In the genomic region with DNA sequence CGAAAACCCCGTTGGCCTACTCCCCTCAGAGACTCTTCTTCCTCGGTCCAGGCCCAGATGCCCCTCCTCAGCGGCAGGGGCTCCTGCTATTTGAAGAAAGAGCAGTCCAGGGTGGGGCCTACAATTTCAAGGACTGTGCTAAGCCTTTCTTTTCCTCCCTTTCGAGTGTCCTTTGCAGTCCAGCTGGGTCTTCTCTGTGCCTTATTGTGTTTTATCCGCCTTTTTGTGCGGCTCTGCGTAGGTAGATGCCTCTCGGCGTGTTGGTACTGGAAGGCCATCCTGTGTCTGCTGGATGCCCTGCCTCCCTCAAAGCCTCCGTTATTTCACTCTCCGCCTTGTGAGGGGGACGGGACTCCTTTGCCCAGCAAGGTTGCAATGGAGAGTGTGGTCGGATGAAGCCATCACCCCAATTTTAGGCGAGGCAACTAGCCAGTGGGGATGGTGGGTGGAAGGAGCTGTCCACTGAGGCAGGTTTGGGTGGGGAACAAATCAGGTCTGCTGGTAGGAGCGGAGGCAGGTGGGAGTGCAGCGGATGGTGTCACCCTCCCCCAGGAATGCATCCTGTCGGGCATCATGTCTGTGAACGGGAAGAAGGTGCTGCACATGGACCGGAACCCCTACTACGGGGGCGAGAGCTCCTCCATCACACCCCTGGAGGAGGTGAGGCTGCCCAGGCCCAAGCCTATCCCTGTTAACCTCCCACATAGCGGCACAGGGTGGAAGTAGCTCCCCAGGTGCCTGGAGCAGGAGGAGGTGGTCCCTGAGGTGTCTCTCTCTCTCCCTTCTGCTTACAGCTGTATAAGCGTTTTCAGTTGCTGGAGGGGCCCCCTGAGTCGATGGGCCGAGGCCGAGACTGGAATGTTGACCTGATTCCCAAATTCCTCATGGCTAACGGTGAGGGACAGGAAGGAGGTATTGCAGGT, we compare ENCODE assay signal across 8 cellular contexts. TPM values are rescaled to one million over a fixed set of nuclear protein-coding genes. Genes with fewer than 3 reads are reported as not detected.
A peak's percentile ranks its signal among the peaks of the same experiment; 100 is the strongest.
DNase-seq lines count a peak whose midpoint lies in the region; ATAC-seq, FAIRE-seq and TF ChIP-seq lines count a peak whose summit lies in the region.

No MANE protein-coding gene starts in this region.

- peak overlapping the region; percentile 65 for H3K4me3 ChIP-seq in CD4-positive, CD25-positive, alpha-beta regulatory T cell (ENCODE audit: low read depth, low read length)
- H3K4me3 ChIP-seq in OCI-LY1 (ENCODE audit: low read depth, low read length, poor library complexity, severe bottlenecking) (peak overlapping the region; percentile 81), H1 (ENCODE audit: extremely low read depth in 1 of 4, insufficient read depth in 2 of 4, low read depth in 3 of 4, low read length in 4 of 4) (peak overlapping the region; percentile 56 to 86 (median 66)), neuronal stem cell (ENCODE audit: low read length in 2 of 2) (peak overlapping the region; percentile 91 to 98)

- no peaks in the 10 kb centered on the region for H3K27me3 Mint-ChIP-seq in CD4-positive, CD25-positive, alpha-beta regulatory T cell

- TF ChIP-seq RAD21 in H1 (IDR thresholded peaks at IDR 0.05 in 1 of 2, conservative IDR thresholded peaks at IDR 0.05 in 1 of 2; ENCODE audit: low read depth in 2 of 2, low read length in 2 of 2), result no peak

- no peaks in the 10 kb centered on the region for H3K9me3 ChIP-seq in CD4-positive, CD25-positive, alpha-beta regulatory T cell (ENCODE audit: control insufficient read depth in 2 of 2, low read length in 2 of 2)
- H3K9me3 ChIP-seq in OCI-LY1 (ENCODE audit: low read length) (no peaks in the 10 kb centered on the region), H1 (ENCODE audit: insufficient read depth in 2 of 2, low read depth in 1 of 2, low read length in 1 of 2) (no peaks in the 10 kb centered on the region), neuronal stem cell (replicated peaks in 1 of 2; ENCODE audit: control insufficient read depth in 2 of 2, insufficient read depth in 1 of 2, low read depth in 1 of 2, low read length in 2 of 2) (no peaks in the 10 kb centered on the region)

- H3K23me2 ChIP-seq in H1 (ENCODE audit: low read depth, low read length), result peaks cover 2% of the 10 kb centered on the region; the same call in 1 of the 2 replicates

- peaks cover 0 to 2% (median 0%) of the 10 kb centered on the region in 7 donors for H3K9me3 Mint-ChIP-seq in CD4-positive, CD25-positive, alpha-beta regulatory T cell

- H2AFZ ChIP-seq in OCI-LY1 (ENCODE audit: low read length) (no peak overlapping the region), H1 (ENCODE audit: low read length) (no peak overlapping the region), neuronal stem cell (ENCODE audit: low read length) (no peak overlapping the region)

- peaks cover 44% of the 10 kb centered on the region for H3K4me1 ChIP-seq in CD4-positive, CD25-positive, alpha-beta regulatory T cell (ENCODE audit: control insufficient read depth, insufficient read depth, low read length, poor library complexity, severe bottlenecking)
- peaks cover 21% of the 10 kb centered on the region for H3K4me1 ChIP-seq in OCI-LY1 (ENCODE audit: insufficient read depth, low read length, severe bottlenecking)
- H3K4me1 ChIP-seq in H1 (replicated peaks in 1 of 4; ENCODE audit: control insufficient read depth in 3 of 4, insufficient read depth in 4 of 4, low read length in 3 of 4), result peaks cover 0 to 6% (median 4%) of the 10 kb centered on the region in 4 experiments; a peak in 6 of 7 replicates
- H3K4me1 ChIP-seq in neuronal stem cell (ENCODE audit: control insufficient read depth in 2 of 2, insufficient read depth in 1 of 2, low read depth in 1 of 2, low read length in 2 of 2), result peaks cover 7% of the 10 kb centered on the region in 2 donors

- H2BK120ac ChIP-seq in H1 (replicated peaks; ENCODE audit: low read depth, low read length) (no peak overlapping the region), neuronal stem cell (ENCODE audit: low read depth, low read length) (no peak overlapping the region)

- no peaks in the 10 kb centered on the region for H3K27me3 ChIP-seq in CD4-positive, CD25-positive, alpha-beta regulatory T cell (ENCODE audit: control insufficient read depth, insufficient read depth, low read length)
- H3K27me3 ChIP-seq in OCI-LY1 (ENCODE audit: insufficient read depth, low read length) (no peaks in the 10 kb centered on the region), H1 (replicated peaks in 1 of 4; ENCODE audit: control insufficient read depth in 3 of 4, extremely low read depth in 1 of 4, insufficient read depth in 3 of 4, low read length in 3 of 4) (no peaks in the 10 kb centered on the region), neuronal stem cell (ENCODE audit: control insufficient read depth in 3 of 3, insufficient read depth in 3 of 3, low read depth in 1 of 3, low read length in 3 of 3) (no peaks in the 10 kb centered on the region)

- peak overlapping the region; percentile 55 to 93 (median 88) for H3K4me3 Mint-ChIP-seq in CD4-positive, CD25-positive, alpha-beta regulatory T cell

- TF ChIP-seq CTCF in OCI-LY1 (IDR thresholded peaks at IDR 0.05; ENCODE audit: low read length) (no peak), H1 (IDR thresholded peaks at IDR 0.05; ENCODE audit: control extremely low read depth in 1 of 3, insufficient read depth in 1 of 3, low read depth in 1 of 3, low read length in 3 of 3) (no peak)

- H3K56ac ChIP-seq in H1 (replicated peaks; ENCODE audit: insufficient read length, low read depth, low read length), result no peak overlapping the region

- H3K36me3 Mint-ChIP-seq in CD4-positive, CD25-positive, alpha-beta regulatory T cell, result peaks cover 7% of the 10 kb centered on the region

- no peak overlapping the region for H3K23ac ChIP-seq in H1 (ENCODE audit: insufficient read length)
- no peak overlapping the region for H3K23ac ChIP-seq in neuronal stem cell (ENCODE audit: low read depth, low read length, poor library complexity)

- peak overlapping the region; percentile 86 to 91 (median 86) for H3K27ac Mint-ChIP-seq in CD4-positive, CD25-positive, alpha-beta regulatory T cell

- POLR2A ChIA-PET in H1 (lab: Charles Lee; ENCODE audit: partially characterized antibody), result interaction anchor here (0.8 to 1.2 kb wide), 6 partner anchors 10 to 89 kb away, joined by 3 to 5 read pairs (median 3); partner anchors contain the start of genes RPL10 and SLC10A3

- no peak for TF ChIP-seq POLR2A in H1 (IDR thresholded peaks at IDR 0.05; ENCODE audit: control extremely low read depth in 1 of 2, low read depth in 2 of 2, low read length in 2 of 2)

- H2BK15ac ChIP-seq in H1 (ENCODE audit: low read length) (no peak overlapping the region), neuronal stem cell (ENCODE audit: low read length) (no peak overlapping the region)

- H3K36me3 ChIP-seq in CD4-positive, CD25-positive, alpha-beta regulatory T cell (ENCODE audit: control insufficient read depth, insufficient read depth, low read length), result peaks cover 18% of the 10 kb centered on the region
- H3K36me3 ChIP-seq in OCI-LY1 (ENCODE audit: insufficient read depth, low read length) (peaks cover 30% of the 10 kb centered on the region), H1 (ENCODE audit: control insufficient read depth in 2 of 4, insufficient read depth in 4 of 4, low read length in 3 of 4) (peaks cover 0 to 29% (median 14%) of the 10 kb centered on the region in 4 experiments; a peak in 6 of 8 replicates), neuronal stem cell (replicated peaks in 1 of 2; ENCODE audit: control insufficient read depth in 2 of 2, insufficient read depth in 2 of 2, low read length in 2 of 2) (peaks cover 30 to 79% of the 10 kb centered on the region in 2 donors)

- WGBS in H1 (ENCODE audit: extremely low coverage in 1 of 2, insufficient coverage in 1 of 2, insufficient read length in 1 of 2, insufficient replicate concordance in 2 of 2, low coverage in 1 of 2, low lambda C conversion rate in 2 of 2, missing lambda C conversion rate in 1 of 2), 2 experiments, result 87% methylated on average over 15 of the region's 28 CpGs; no CpG with 5 or more reads in 1 of the 2 experiments
- no CpG with 5 or more reads among the region's 28 CpGs for WGBS in neuronal stem cell (ENCODE audit: extremely low coverage in 2 of 2, insufficient read length in 2 of 2, insufficient replicate concordance in 1 of 2), 2 donors

- peak overlapping the region; percentile 33 for H3K27ac ChIP-seq in CD4-positive, CD25-positive, alpha-beta regulatory T cell (ENCODE audit: insufficient read depth, low read length, poor library complexity, severe bottlenecking)
- H3K27ac ChIP-seq in OCI-LY1 (ENCODE audit: low read depth, low read length, poor library complexity, severe bottlenecking) (no peak overlapping the region), H1 (ENCODE audit: low read depth, low read length) (no peak overlapping the region), neuronal stem cell (replicated peaks; ENCODE audit: low read length) (no peak overlapping the region)

- no peak overlapping the region for H4K91ac ChIP-seq in H1 (replicated peaks; ENCODE audit: insufficient read length, low read length)
- H4K91ac ChIP-seq in neuronal stem cell (ENCODE audit: low read depth, low read length, poor library complexity), result no peak overlapping the region

- no peaks in the 10 kb centered on the region for H4K20me1 ChIP-seq in OCI-LY1 (ENCODE audit: insufficient read depth, low read length)
- H4K20me1 ChIP-seq in H1 (replicated peaks in 1 of 2; ENCODE audit: control insufficient read depth in 1 of 2, insufficient read depth in 2 of 2, low read length in 2 of 2), result peaks cover 0 to 11% of the 10 kb centered on the region in 2 experiments

- no peaks in the 10 kb centered on the region for H3F3A ChIP-seq in OCI-LY1 (ENCODE audit: insufficient read depth, low read length)

- H3K14ac ChIP-seq in H1 (ENCODE audit: insufficient read length), result no peak overlapping the region
- no peak overlapping the region for H3K14ac ChIP-seq in neuronal stem cell (ENCODE audit: low read length)

- H3K18ac ChIP-seq in H1 (ENCODE audit: extremely low read depth, low read length) (no peak overlapping the region), neuronal stem cell (ENCODE audit: low read length) (no peak overlapping the region)

- no peaks in the 10 kb centered on the region for H3K9me2 ChIP-seq in OCI-LY1 (ENCODE audit: low read depth, low read length)

- ATAC-seq in CD4-positive, CD25-positive, alpha-beta regulatory T cell (ENCODE audit: low read depth in 2 of 2), result no peak

- H2AK5ac ChIP-seq in H1 (ENCODE audit: low read depth, low read length), result no peak overlapping the region
- H2AK5ac ChIP-seq in neuronal stem cell (ENCODE audit: low read depth, low read length), result no peak overlapping the region

- CTCF ChIA-PET in H1 (lab: Charles Lee; ENCODE audit: partially characterized antibody), result interaction anchor here (0.5 to 0.9 kb wide), 2 partner anchors 42 to 44 kb away, joined by 3 to 4 read pairs; no protein-coding TSS in a partner anchor

- no peak for DNase-seq in CD4-positive, CD25-positive, alpha-beta regulatory T cell
- DNase-seq in H1 (ENCODE audit: low read depth in 1 of 2, low spot score in 2 of 2) (no peak), neuronal stem cell (ENCODE audit: low spot score) (no peak), NCI-H526 (lab: John Stamatoyannopoulos, UW) (no peak), pons (ENCODE audit: low spot score) (no peak), dedifferentiated amniotic fluid mesenchymal stem cell (ENCODE audit: extremely low spot score) (no peak), NCI-H82 treated with DMSO at 0.1 percent for 48 hours (lab: John Stamatoyannopoulos, UW; ENCODE audit: unreplicated experiment) (no peak)

- H3K79me2 ChIP-seq in OCI-LY1 (ENCODE audit: insufficient read depth, low read length) (peaks cover 7% of the 10 kb centered on the region; the same call in 1 of the 2 replicates), H1 (ENCODE audit: control insufficient read depth in 1 of 2, insufficient read depth in 2 of 2, low read length in 2 of 2) (peaks cover 0 to 17% of the 10 kb centered on the region in 2 experiments; a peak in 2 of 4 replicates)

- no peak overlapping the region for H3K4ac ChIP-seq in H1 (replicated peaks; ENCODE audit: insufficient read length, low read depth, low read length)
- no peak overlapping the region for H3K4ac ChIP-seq in neuronal stem cell (ENCODE audit: low read length)

- no peak for TF ChIP-seq EP300 in H1 (IDR thresholded peaks at IDR 0.05; ENCODE audit: borderline replicate concordance in 1 of 2, low read depth in 2 of 2, low read length in 2 of 2)

- H3K4me2 ChIP-seq in OCI-LY1 (ENCODE audit: low read length), result peak overlapping the region; percentile 96
- H3K4me2 ChIP-seq in H1 (ENCODE audit: insufficient read depth in 1 of 2, low read depth in 2 of 2, low read length in 2 of 2), result peak overlapping the region; percentile 68 to 89
- H3K4me2 ChIP-seq in neuronal stem cell (ENCODE audit: insufficient read depth, low read length, poor library complexity, severe bottlenecking), result peak overlapping the region; percentile 60

- H2BK12ac ChIP-seq in H1 (ENCODE audit: low read depth, low read length) (no peak overlapping the region), neuronal stem cell (ENCODE audit: low read length) (no peak overlapping the region)

- peaks cover 0 to 43% (median 12%) of the 10 kb centered on the region in 4 donors for H3K4me1 Mint-ChIP-seq in CD4-positive, CD25-positive, alpha-beta regulatory T cell

- H2BK20ac ChIP-seq in H1 (ENCODE audit: low read length), result no peak overlapping the region

- no peak overlapping the region for H4K8ac ChIP-seq in H1 (ENCODE audit: extremely low read depth, insufficient read depth, low read length)
- H4K8ac ChIP-seq in neuronal stem cell (ENCODE audit: low read depth, low read length), result no peak overlapping the region

- no peaks in the 10 kb centered on the region for H3K79me1 ChIP-seq in H1 (ENCODE audit: low read depth, low read length)
- H3K79me1 ChIP-seq in neuronal stem cell (ENCODE audit: low read depth, low read length), result peaks cover 10% of the 10 kb centered on the region

- H4K5ac ChIP-seq in H1 (ENCODE audit: insufficient read length, low read depth, low read length), result no peak overlapping the region

- H2BK5ac ChIP-seq in H1 (ENCODE audit: low read depth, low read length), result no peak overlapping the region
- peak overlapping the region; percentile 53 for H2BK5ac ChIP-seq in neuronal stem cell (ENCODE audit: low read length)

- FAIRE-seq in H1 (lab: Jason Lieb, UNC), result no peak

- peak overlapping the region; percentile 76 for H3K9ac ChIP-seq in OCI-LY1 (ENCODE audit: low read length)
- peak overlapping the region in 3 of 4 experiments; percentile 28 to 51 (median 29); a peak in 4 of 7 replicates for H3K9ac ChIP-seq in H1 (replicated peaks in 1 of 4; ENCODE audit: extremely low read depth in 1 of 4, low read depth in 3 of 4, low read length in 3 of 4)
- H3K9ac ChIP-seq in neuronal stem cell (ENCODE audit: low read depth, low read length, poor library complexity), result peak overlapping the region; percentile 81

RNA-seq across cellular contexts. Expression of gene GDI1, which starts 1.3 kb away (rescaled TPM):
- 169 TPM for total RNA-seq in CD4-positive, CD25-positive, alpha-beta regulatory T cell
- 10 to 100 TPM; 33.7 to 46.3 (median 41.9) TPM for polyA plus RNA-seq in CD4-positive, CD25-positive, alpha-beta regulatory T cell
- 83.1 and 85.8 TPM in 2 replicates for total RNA-seq in H1 (2021; fragmentation: NEBNext Ultra II Directional; extraction: Animal tissue kit (Norgen Biotek cat#: 25700))
- 136 and 186 TPM in 2 replicates for polyA plus RNA-seq in H1 (2011; rRNA removed)
- 165 TPM for polyA plus RNA-seq in H1 (2011; cell fraction: cytosol; rRNA removed)
- polyA plus RNA-seq in H1 (2011; cell fraction: nucleus; rRNA removed), result 503 TPM
- polyA plus RNA-seq in H1 (2012, experiment 1 of 2), result 116 to 127 TPM (median 122 TPM) in 4 replicates
- polyA plus RNA-seq in H1 (2012, experiment 2 of 2), result 79.9 TPM
- 74.8 TPM for polyA plus RNA-seq in H1 (2013, experiment 1 of 2)
- 69.1 TPM for polyA plus RNA-seq in H1 (2013, experiment 2 of 2)
- 62.8 and 81.4 TPM in 2 replicates for polyA minus RNA-seq in H1 (2011; rRNA and poly(A)+ RNA removed)
- polyA minus RNA-seq in H1 (2011; cell fraction: cytosol; rRNA and poly(A)+ RNA removed), result 44.6 TPM
- polyA minus RNA-seq in H1 (2011; cell fraction: nucleus; rRNA and poly(A)+ RNA removed), result 75.4 TPM
- 171 TPM for polyA plus RNA-seq in neuronal stem cell (2013, experiment 1 of 2)
- polyA plus RNA-seq in neuronal stem cell (2013, experiment 2 of 2), result 166 TPM

RNA-seq across cellular contexts. Expression of gene FAM50A, which starts 5.7 kb away (rescaled TPM):
- total RNA-seq in CD4-positive, CD25-positive, alpha-beta regulatory T cell, result 55.1 TPM
- 10 to 100 TPM; 33.7 to 52.5 (median 38.6) TPM for polyA plus RNA-seq in CD4-positive, CD25-positive, alpha-beta regulatory T cell
- total RNA-seq in H1 (2021; fragmentation: NEBNext Ultra II Directional; extraction: Animal tissue kit (Norgen Biotek cat#: 25700)), result 48.7 and 51.7 TPM in 2 replicates
- 30.7 and 37.2 TPM in 2 replicates for polyA plus RNA-seq in H1 (2011; rRNA removed)
- polyA plus RNA-seq in H1 (2011; cell fraction: cytosol; rRNA removed), result 57.1 TPM
- 103 TPM for polyA plus RNA-seq in H1 (2011; cell fraction: nucleus; rRNA removed)
- 65.9 to 91.2 TPM (median 85.8 TPM) in 4 replicates for polyA plus RNA-seq in H1 (2012, experiment 1 of 2)
- 36.4 TPM for polyA plus RNA-seq in H1 (2012, experiment 2 of 2)
- 38.4 TPM for polyA plus RNA-seq in H1 (2013, experiment 1 of 2)
- polyA plus RNA-seq in H1 (2013, experiment 2 of 2), result 36.4 TPM
- polyA minus RNA-seq in H1 (2011; rRNA and poly(A)+ RNA removed), result 22.8 and 27.4 TPM in 2 replicates
- 20.4 TPM for polyA minus RNA-seq in H1 (2011; cell fraction: cytosol; rRNA and poly(A)+ RNA removed)
- polyA minus RNA-seq in H1 (2011; cell fraction: nucleus; rRNA and poly(A)+ RNA removed), result 30.7 TPM
- 53.7 TPM for polyA plus RNA-seq in neuronal stem cell (2013, experiment 1 of 2)
- polyA plus RNA-seq in neuronal stem cell (2013, experiment 2 of 2), result 50.4 TPM

RNA-seq across cellular contexts. Expression of gene ATP6AP1, which starts 9.8 kb away (rescaled TPM):
- 44.9 TPM for total RNA-seq in CD4-positive, CD25-positive, alpha-beta regulatory T cell
- polyA plus RNA-seq in CD4-positive, CD25-positive, alpha-beta regulatory T cell, result 100 to 1,000 TPM; 100 to 125 (median 112) TPM
- total RNA-seq in H1 (2021; fragmentation: NEBNext Ultra II Directional; extraction: Animal tissue kit (Norgen Biotek cat#: 25700)), result 44.6 and 46.7 TPM in 2 replicates
- 80.8 and 87.8 TPM in 2 replicates for polyA plus RNA-seq in H1 (2011; rRNA removed)
- 58.9 TPM for polyA plus RNA-seq in H1 (2011; cell fraction: cytosol; rRNA removed)
- 94.7 TPM for polyA plus RNA-seq in H1 (2011; cell fraction: nucleus; rRNA removed)
- polyA plus RNA-seq in H1 (2012, experiment 1 of 2), result 46.4 to 57.5 TPM (median 56.2 TPM) in 4 replicates
- polyA plus RNA-seq in H1 (2012, experiment 2 of 2), result 65.0 TPM
- 70.2 TPM for polyA plus RNA-seq in H1 (2013, experiment 1 of 2)
- 69.9 TPM for polyA plus RNA-seq in H1 (2013, experiment 2 of 2)
- 45.2 and 52.0 TPM in 2 replicates for polyA minus RNA-seq in H1 (2011; rRNA and poly(A)+ RNA removed)
- 37.4 TPM for polyA minus RNA-seq in H1 (2011; cell fraction: cytosol; rRNA and poly(A)+ RNA removed)
- polyA minus RNA-seq in H1 (2011; cell fraction: nucleus; rRNA and poly(A)+ RNA removed), result 21.0 TPM
- polyA plus RNA-seq in neuronal stem cell (2013, experiment 1 of 2), result 49.4 TPM
- 45.9 TPM for polyA plus RNA-seq in neuronal stem cell (2013, experiment 2 of 2)

RNA-seq across cellular contexts. Expression of gene PLXNA3, which starts 19.8 kb away (rescaled TPM):
- 64.6 TPM for total RNA-seq in CD4-positive, CD25-positive, alpha-beta regulatory T cell
- 1 to 10 TPM in 1 of 4 donors, under 1 TPM in 3; 0.32 to 1.8 (median 0.34) TPM for polyA plus RNA-seq in CD4-positive, CD25-positive, alpha-beta regulatory T cell
- total RNA-seq in H1 (2021; fragmentation: NEBNext Ultra II Directional; extraction: Animal tissue kit (Norgen Biotek cat#: 25700)), result 18.2 and 23.5 TPM in 2 replicates
- 10.7 and 23.5 TPM in 2 replicates for polyA plus RNA-seq in H1 (2011; rRNA removed)
- polyA plus RNA-seq in H1 (2011; cell fraction: cytosol; rRNA removed), result 8.6 TPM
- polyA plus RNA-seq in H1 (2011; cell fraction: nucleus; rRNA removed), result 114 TPM
- 10.0 to 23.3 TPM (median 21.7 TPM) in 4 replicates for polyA plus RNA-seq in H1 (2012, experiment 1 of 2)
- polyA plus RNA-seq in H1 (2012, experiment 2 of 2), result 6.6 TPM
- polyA plus RNA-seq in H1 (2013, experiment 1 of 2), result 12.6 TPM
- polyA plus RNA-seq in H1 (2013, experiment 2 of 2), result 9.0 TPM
- 7.2 and 16.0 TPM in 2 replicates for polyA minus RNA-seq in H1 (2011; rRNA and poly(A)+ RNA removed)
- polyA minus RNA-seq in H1 (2011; cell fraction: cytosol; rRNA and poly(A)+ RNA removed), result 7.0 TPM
- 31.5 TPM for polyA minus RNA-seq in H1 (2011; cell fraction: nucleus; rRNA and poly(A)+ RNA removed)
- 22.3 TPM for polyA plus RNA-seq in neuronal stem cell (2013, experiment 1 of 2)
- polyA plus RNA-seq in neuronal stem cell (2013, experiment 2 of 2), result 20.9 TPM

RNA-seq across cellular contexts. Expression of gene TAFAZZIN, which starts 26.9 kb away (rescaled TPM):
- total RNA-seq in CD4-positive, CD25-positive, alpha-beta regulatory T cell, result 84.2 TPM
- 10 to 100 TPM; 28.4 to 37.7 (median 34.3) TPM for polyA plus RNA-seq in CD4-positive, CD25-positive, alpha-beta regulatory T cell
- total RNA-seq in H1 (2021; fragmentation: NEBNext Ultra II Directional; extraction: Animal tissue kit (Norgen Biotek cat#: 25700)), result 23.9 and 25.3 TPM in 2 replicates
- 28.6 and 42.8 TPM in 2 replicates for polyA plus RNA-seq in H1 (2011; rRNA removed)
- 41.9 TPM for polyA plus RNA-seq in H1 (2011; cell fraction: cytosol; rRNA removed)
- polyA plus RNA-seq in H1 (2011; cell fraction: nucleus; rRNA removed), result 150 TPM
- polyA plus RNA-seq in H1 (2012, experiment 1 of 2), result 23.5 to 41.0 TPM (median 34.1 TPM) in 4 replicates
- 26.1 TPM for polyA plus RNA-seq in H1 (2012, experiment 2 of 2)
- 28.9 TPM for polyA plus RNA-seq in H1 (2013, experiment 1 of 2)
- polyA plus RNA-seq in H1 (2013, experiment 2 of 2), result 26.1 TPM
- polyA minus RNA-seq in H1 (2011; rRNA and poly(A)+ RNA removed), result 13.4 and 17.8 TPM in 2 replicates
- polyA minus RNA-seq in H1 (2011; cell fraction: cytosol; rRNA and poly(A)+ RNA removed), result 19.6 TPM
- polyA minus RNA-seq in H1 (2011; cell fraction: nucleus; rRNA and poly(A)+ RNA removed), result 34.1 TPM
- polyA plus RNA-seq in neuronal stem cell (2013, experiment 1 of 2), result 26.7 TPM
- 28.2 TPM for polyA plus RNA-seq in neuronal stem cell (2013, experiment 2 of 2)

Comparison
In these comparisons a context has a peak if more than half of its experiments do, and no peak if none do; other contexts are left out.
1. H3K9ac ChIP-seq: peak in every context shown above with its lines; median percentile 81 in neuronal stem cell; 76 in OCI-LY1; 29 in H1.